8 cellular contexts compared by ENCODE assay signal in the genomic region with DNA sequence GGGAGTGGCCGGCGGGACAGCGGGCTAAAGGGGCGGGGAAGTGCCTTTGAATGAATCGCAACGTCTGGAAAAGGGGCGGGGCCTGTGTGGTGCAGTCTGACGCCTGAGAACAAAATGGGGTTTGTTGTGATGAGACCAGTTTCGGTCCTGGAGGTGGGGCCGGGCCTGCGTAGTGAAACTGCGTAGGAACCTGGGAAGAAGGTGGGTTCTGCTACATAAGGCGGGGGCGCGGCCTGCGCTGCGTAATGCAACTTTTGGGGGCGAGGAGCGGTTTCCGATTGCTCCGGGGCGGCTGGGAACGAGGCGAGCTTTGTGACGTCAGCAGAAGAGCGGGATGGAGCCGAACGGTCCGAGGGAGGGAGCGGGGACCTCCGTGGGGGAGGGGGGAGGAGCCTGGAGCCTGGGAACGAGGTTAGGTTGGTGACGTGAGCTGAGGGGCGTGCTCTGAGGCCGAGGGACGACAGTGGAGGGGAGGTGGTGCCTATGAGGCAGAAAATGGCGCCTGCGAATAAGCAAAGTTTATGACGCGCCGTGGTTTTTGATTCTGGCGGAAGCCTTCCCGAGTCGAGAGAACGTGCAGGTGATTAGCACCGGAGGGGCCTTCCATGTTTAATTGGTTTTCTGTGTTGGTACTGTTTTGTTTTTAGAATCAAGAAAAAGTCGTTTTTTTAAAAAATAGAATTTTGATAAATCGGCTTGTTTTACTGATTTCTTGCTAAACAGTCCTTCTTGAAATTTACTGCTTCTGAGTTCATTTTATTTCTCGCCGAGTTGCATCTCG. TPM values are rescaled to one million over a fixed set of nuclear protein-coding genes. Genes with fewer than 3 reads are reported as not detected.
DNase-seq lines count a peak whose midpoint lies in the region; ATAC-seq, FAIRE-seq and TF ChIP-seq lines count a peak whose summit lies in the region.

No MANE protein-coding gene starts in this region.

- H3K9ac ChIP-seq in kidney (ENCODE audit: low read length in 2 of 2) = peak overlapping the region; percentile 76 to 90

- H3K9me3 ChIP-seq in kidney (ENCODE audit: control insufficient read depth in 1 of 2, low read length in 2 of 2) = no peaks in the 10 kb centered on the region

- TF ChIP-seq CTCF in kidney (IDR thresholded peaks at IDR 0.05; ENCODE audit: borderline replicate concordance, extremely low read depth, insufficient read depth) = no peak

- H3K4me1 ChIP-seq in kidney (ENCODE audit: control insufficient read depth in 1 of 2, insufficient read depth in 1 of 2, low read depth in 1 of 2, low read length in 2 of 2) = peaks cover 4% of the 10 kb centered on the region in 2 donors

- peak overlapping the region; percentile 79 to 85 for H3K4me3 ChIP-seq in kidney (ENCODE audit: low read length in 2 of 2)

- H3K36me3 ChIP-seq in kidney (ENCODE audit: control insufficient read depth in 1 of 2, insufficient read depth in 2 of 2, low read length in 2 of 2) = peaks cover 0 to 4% of the 10 kb centered on the region in 2 donors

- FAIRE-seq in kidney (lab: Jason Lieb, UNC) = peak; percentile 79

- ATAC-seq in GM19043 (IDR thresholded peaks at IDR 0.05; ENCODE audit: low read depth, unreplicated experiment) (peak; percentile 73), HG03354 (IDR thresholded peaks at IDR 0.05; ENCODE audit: poor library complexity, severe bottlenecking, unreplicated experiment) (peak; percentile 86)
- peak; percentile 92 to 93 for ATAC-seq in activated CD4-positive, CD25-positive, alpha-beta regulatory T cell treated with anti-CD3 and anti-CD28 coated beads, Interleukin-2, amount 50 U/mL, for 24 hours

- peak; percentile 90 for DNase-seq in AG20443 (ENCODE audit: low spot score)
- peak; percentile 93 to 97 for DNase-seq in NCI-H446 (lab: John Stamatoyannopoulos, UW)
- peak; percentile 54 to 60 for DNase-seq in cerebellar nuclear complex (lab: John Stamatoyannopoulos, UW)
- DNase-seq in kidney = peak; percentile 98
- peak; percentile 77 to 85 for DNase-seq in stimulated activated CD4-positive, alpha-beta T cell treated with anti-CD3 and anti-CD28 coated beads, Interleukin-15, amount 100 ng/mL, for 1 hour (ENCODE audit: low read depth in 1 of 2, low spot score in 1 of 2)

- peak overlapping the region; percentile 98 to 99 for H3K27ac ChIP-seq in kidney (ENCODE audit: low read depth in 2 of 2, low read length in 2 of 2)

- intact Hi-C loops in kidney (cut with DNase I) = no loop called here

RNA-seq across cellular contexts. Expression of a gene that starts 0.7 kb away (rescaled TPM):
- total RNA-seq in kidney = 91.6 TPM
- polyA plus RNA-seq in kidney (ENCODE audit: insufficient read depth, low read depth, low replicate concordance) = 30.9 TPM

RNA-seq across cellular contexts. Expression of a gene that starts 15.0 kb away (rescaled TPM):
- 96.1 TPM for total RNA-seq in kidney
- 89.1 TPM for polyA plus RNA-seq in kidney (ENCODE audit: insufficient read depth, low read depth, low replicate concordance)

RNA-seq across cellular contexts. Expression of a gene that starts 39.9 kb away (rescaled TPM):
- 218 TPM for total RNA-seq in kidney
- 155 TPM for polyA plus RNA-seq in kidney (ENCODE audit: insufficient read depth, low read depth, low replicate concordance)

Comparison
In these comparisons a context has a peak if more than half of its experiments do, and no peak if none do; other contexts are left out.
1. Peak in every context shown above with its lines: DNase-seq, ATAC-seq, H3K4me3 ChIP-seq and H3K27ac ChIP-seq.